In the genomic region with DNA sequence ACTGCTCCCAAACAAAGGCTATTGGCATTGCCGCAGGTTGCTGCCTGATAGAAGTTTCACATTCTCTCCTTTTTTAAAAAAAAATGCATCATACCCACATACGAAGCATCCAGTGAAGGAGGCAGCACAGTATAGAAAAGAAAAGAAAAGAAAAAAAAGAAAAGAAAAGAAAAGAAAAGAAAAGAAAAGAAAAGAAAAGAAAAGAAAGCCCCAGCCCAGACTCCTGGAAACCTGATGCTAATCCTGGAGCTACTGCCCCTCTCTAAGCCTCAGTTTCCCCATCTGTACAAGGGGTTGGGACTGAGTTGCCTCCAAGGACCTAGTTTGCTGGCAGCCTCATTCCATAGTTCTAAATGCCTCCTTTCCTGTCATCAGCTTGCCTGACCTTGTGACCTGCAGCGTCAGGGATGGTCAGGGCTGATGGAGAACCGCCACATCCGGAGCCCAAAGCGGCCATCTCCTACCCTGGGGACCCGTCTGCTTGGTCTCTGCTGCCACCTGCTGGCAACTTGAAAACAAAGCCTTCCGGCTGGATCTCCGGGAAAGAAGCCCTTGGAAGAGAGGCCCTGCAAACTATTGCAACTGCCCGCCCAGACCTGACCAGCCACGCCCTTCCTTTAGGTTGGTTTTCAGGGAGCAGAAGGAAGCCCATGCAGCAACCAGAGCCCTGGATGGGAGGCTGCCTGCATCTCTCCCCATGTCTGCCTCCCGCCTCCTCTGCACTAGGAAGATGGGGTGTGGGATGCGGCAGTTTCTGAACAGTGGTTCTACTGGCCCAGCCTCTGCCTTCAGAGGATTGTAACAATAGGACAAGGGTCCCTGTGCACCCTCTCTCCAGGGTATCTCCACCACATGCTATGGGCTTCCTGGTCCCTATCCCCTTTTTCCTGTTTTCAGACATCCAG, we compare ENCODE assay signal across 9 cellular contexts. TPM values are rescaled to one million over a fixed set of nuclear protein-coding genes. Genes with fewer than 3 reads are reported as not detected.
DNase-seq lines count a peak whose midpoint lies in the region; ATAC-seq, FAIRE-seq and TF ChIP-seq lines count a peak whose summit lies in the region.
"Had no signal": no experiment of that assay in that cellular context is flagged by ENCODE, and none has a peak within 500 bp of the region (broad histone marks: within the 10 kb centered on the region; RNA-seq: fewer than 3 reads in every experiment).

No MANE protein-coding gene starts in this region.

- DNase-seq in NCI-H2081 (lab: John Stamatoyannopoulos, UW) (peak; percentile 41 to 42), NCI-H2081 treated with DMSO at 0.1 percent for 48 hours (lab: John Stamatoyannopoulos, UW) (no peak), NCI-H2107 treated with DMSO at 0.1 percent for 48 hours (lab: John Stamatoyannopoulos, UW; ENCODE audit: unreplicated experiment) (peak; percentile 40), WERI-Rb-1 (peak; percentile 88), breast epithelium (ENCODE audit: low spot score in 2 of 2) (peak; percentile 41 to 81), keratinocyte (ENCODE audit: low read depth, low spot score) (peak; percentile 38)
- DNase-seq in stimulated activated CD4-positive, alpha-beta T cell treated with anti-CD3 and anti-CD28 coated beads, Interleukin-1b, Interleukin-23, amount 100 ng/mL, for 48 hours, result peak; percentile 67

- no peak overlapping the region for H3K9ac ChIP-seq in keratinocyte (ENCODE audit: control insufficient read depth, extremely low read depth, insufficient read depth, low read length)
- H3K9ac ChIP-seq: BLaER1 had no signal

- peak; percentile 72 for FAIRE-seq in keratinocyte (lab: Jason Lieb, UNC)

- H3K36me3 ChIP-seq in WERI-Rb-1, result peaks cover 30% of the 10 kb centered on the region
- no peaks in the 10 kb centered on the region for H3K36me3 ChIP-seq in breast epithelium
- H3K36me3 ChIP-seq in keratinocyte (ENCODE audit: control insufficient read depth in 2 of 2, extremely low read depth in 1 of 2, insufficient read depth in 2 of 2, low read length in 2 of 2), result no peaks in the 10 kb centered on the region
- H3K36me3 ChIP-seq: BLaER1 had no signal

- no peaks in the 10 kb centered on the region for H3K79me2 ChIP-seq in keratinocyte (ENCODE audit: control insufficient read depth, insufficient read depth, low read length)

- H3K9me1 ChIP-seq in keratinocyte (ENCODE audit: control insufficient read depth, extremely low read depth, insufficient read depth, low read length), result no peaks in the 10 kb centered on the region

- dilution Hi-C loops in keratinocyte (cut with MboI; ENCODE audit: extremely low pct_ligation_motif_present, low sequenced_read_pairs), result loop anchor here (25.0 kb wide), 1 partner anchor 810 kb away; no protein-coding TSS in a partner anchor

- H3K27ac ChIP-seq in WERI-Rb-1, result peak overlapping the region; percentile 58
- H3K27ac ChIP-seq in breast epithelium, result no peak overlapping the region
- no peak overlapping the region for H3K27ac ChIP-seq in keratinocyte (ENCODE audit: control insufficient read depth, insufficient read depth, low read length)
- H3K27ac ChIP-seq: BLaER1 had no signal

- H3K4me2 ChIP-seq in keratinocyte (ENCODE audit: control insufficient read depth, extremely low read depth, insufficient read depth, low read depth, low read length), result no peak overlapping the region
- H3K4me2 ChIP-seq: BLaER1 had no signal

- H3K4me1 ChIP-seq in breast epithelium, result no peaks in the 10 kb centered on the region
- H3K4me1 ChIP-seq in keratinocyte (ENCODE audit: control insufficient read depth, extremely low read depth, insufficient read depth, low read length), result no peaks in the 10 kb centered on the region

- H3K27me3 ChIP-seq in WERI-Rb-1 (ENCODE audit: insufficient read depth, low read depth, severe bottlenecking), result no peaks in the 10 kb centered on the region
- H3K27me3 ChIP-seq in breast epithelium, result peaks cover 0 to 31% of the 10 kb centered on the region in 2 donors
- H3K27me3 ChIP-seq in keratinocyte (ENCODE audit: control insufficient read depth, extremely low read depth, insufficient read depth, low read length), result peaks cover 7% of the 10 kb centered on the region
- H3K27me3 ChIP-seq: BLaER1 had no signal

- H4K20me1 ChIP-seq in keratinocyte (ENCODE audit: control insufficient read depth, extremely low read depth, insufficient read depth, low read length), result peaks cover 2% of the 10 kb centered on the region

- intact Hi-C loops in breast epithelium (cut with DNase I; ENCODE audit: low total_unique reads), result loop anchor here (2.0 kb wide), 1 partner anchor 835 kb away; no protein-coding TSS in a partner anchor

- ATAC-seq in HG02571 (IDR thresholded peaks at IDR 0.05; ENCODE audit: unreplicated experiment), result no peak

- H3K9me3 ChIP-seq in WERI-Rb-1 (ENCODE audit: severe bottlenecking) (no peaks in the 10 kb centered on the region), breast epithelium (no peaks in the 10 kb centered on the region), keratinocyte (ENCODE audit: control insufficient read depth, low read depth, low read length) (no peaks in the 10 kb centered on the region)
- H3K9me3 ChIP-seq: BLaER1 had no signal

- peak; percentile 89 for TF ChIP-seq CTCF in WERI-Rb-1 (IDR thresholded peaks at IDR 0.05; ENCODE audit: low read depth, low read length)
- TF ChIP-seq CTCF in breast epithelium (IDR thresholded peaks at IDR 0.05), result peak; percentile 54 to 84 (median 81)
- TF ChIP-seq CTCF in keratinocyte (optimal IDR thresholded peaks at IDR 0.05 in 1 of 3, IDR thresholded peaks at IDR 0.05 in 1 of 3, conservative IDR thresholded peaks at IDR 0.05 in 1 of 3; ENCODE audit: extremely low read depth in 1 of 3, insufficient read depth in 2 of 3, low read length in 3 of 3), result peak; percentile 81 to 89 (median 85)

- TF ChIP-seq POLR2A in breast epithelium (IDR thresholded peaks at IDR 0.05), result no peak

- no peak overlapping the region for H3K4me3 ChIP-seq in WERI-Rb-1 (ENCODE audit: low read depth, low read length)
- H3K4me3 ChIP-seq in breast epithelium, result no peak overlapping the region
- H3K4me3 ChIP-seq in keratinocyte (ENCODE audit: control insufficient read depth in 2 of 3, extremely low read depth in 1 of 3, insufficient read depth in 2 of 3, low read depth in 1 of 3, low read length in 3 of 3), result no peak overlapping the region
- H3K4me3 ChIP-seq: BLaER1 had no signal

- H2AFZ ChIP-seq in keratinocyte (ENCODE audit: control insufficient read depth, low read length), result no peak overlapping the region

RNA-seq across cellular contexts. Expression of gene AIPL1, which starts 13.0 kb away (rescaled TPM):
- total RNA-seq in breast epithelium, result not detected
- not detected in 3 replicates for polyA plus RNA-seq in keratinocyte
- not detected for polyA plus RNA-seq in keratinocyte (2011; ENCODE audit: low read depth)
- polyA plus RNA-seq in keratinocyte (2011; cell fraction: cytosol; rRNA removed), result not detected in 2 replicates
- not detected in 2 replicates for polyA plus RNA-seq in keratinocyte (2011; cell fraction: nucleus; rRNA removed)
- not detected in 2 replicates for polyA plus RNA-seq in keratinocyte (2012; ENCODE audit: low replicate concordance)
- not detected in 3 replicates for polyA minus RNA-seq in keratinocyte
- not detected for polyA minus RNA-seq in keratinocyte (2011; cell fraction: cytosol; rRNA and poly(A)+ RNA removed)
- polyA minus RNA-seq in keratinocyte (2011; cell fraction: nucleus; rRNA and poly(A)+ RNA removed), result not detected in 2 replicates

RNA-seq across cellular contexts. Expression of gene PIMREG, which starts 22.3 kb away (rescaled TPM):
- 1 to 10 TPM in 1 of 3 donors, not detected in 2; 4.3 TPM for total RNA-seq in breast epithelium
- 1.7 to 7.5 TPM (median 6.5 TPM) in 3 replicates for polyA plus RNA-seq in keratinocyte
- polyA plus RNA-seq in keratinocyte (2011; ENCODE audit: low read depth), result not detected
- polyA plus RNA-seq in keratinocyte (2011; cell fraction: cytosol; rRNA removed), result 1.8 TPM in 2 replicates
- 1.3 TPM in 2 replicates for polyA plus RNA-seq in keratinocyte (2011; cell fraction: nucleus; rRNA removed)
- 0.44 and 6.0 TPM in 2 replicates for polyA plus RNA-seq in keratinocyte (2012; ENCODE audit: low replicate concordance)
- 1.2 to 3.3 TPM (median 2.7 TPM) in 3 replicates for polyA minus RNA-seq in keratinocyte
- polyA minus RNA-seq in keratinocyte (2011; cell fraction: cytosol; rRNA and poly(A)+ RNA removed), result 3.1 TPM
- polyA minus RNA-seq in keratinocyte (2011; cell fraction: nucleus; rRNA and poly(A)+ RNA removed), result 0.47 and 0.95 TPM in 2 replicates
